In genomic region chr9:75089369-75089766, GRCh38 we compare ENCODE assay signal across 9 cellular contexts. TPM values are rescaled to one million over a fixed set of nuclear protein-coding genes. Genes with fewer than 3 reads are reported as not detected.
A peak's percentile ranks its signal among the peaks of the same experiment; 100 is the strongest.
DNase-seq lines count a peak whose midpoint lies in the region; ATAC-seq, FAIRE-seq and TF ChIP-seq lines count a peak whose summit lies in the region.
"Had no signal": no experiment of that assay in that cellular context is flagged by ENCODE, and none has a peak within 500 bp of the region (broad histone marks: within the 10 kb centered on the region; RNA-seq: fewer than 3 reads in every experiment).

No MANE protein-coding gene starts in this region.

- no peak for TF ChIP-seq RAD21 in A549 (conservative IDR thresholded peaks at IDR 0.05 in 1 of 2, IDR thresholded peaks at IDR 0.05 in 1 of 2)

- CTCF ChIA-PET in A549 (lab: Yijun Ruan, JAX), result interaction anchor here (0.8 to 15.9 kb wide), 3 partner anchors 15 to 316 kb away, joined by 3 to 278 read pairs (median 7); no protein-coding TSS in a partner anchor

- H3K9me3 ChIP-seq in A549 (no peaks in the 10 kb centered on the region), muscle layer of colon (ENCODE audit: low read length) (no peaks in the 10 kb centered on the region)

- TF ChIP-seq POLR2A in A549 (IDR thresholded peaks at IDR 0.05; ENCODE audit: low read length) (no peak), GM18505 (IDR thresholded peaks at IDR 0.05; ENCODE audit: borderline replicate concordance, extremely low read depth, insufficient read depth, insufficient read length) (no peak)

- TF ChIP-seq EP300 in A549 (IDR thresholded peaks at IDR 0.05), result no peak

- H3K27ac ChIP-seq in A549 (peak overlapping the region in 1 of 2 experiments; percentile 83; a peak in 3 of 6 replicates), muscle layer of colon (ENCODE audit: low read depth, low read length) (peak overlapping the region; percentile 96)

- peaks cover 8% of the 10 kb centered on the region for H3K4me1 ChIP-seq in A549
- H3K4me1 ChIP-seq in muscle layer of colon (ENCODE audit: insufficient read depth, low read length), result peaks cover 16% of the 10 kb centered on the region

- ATAC-seq in A549 (no peak), GM18505 (IDR thresholded peaks at IDR 0.05; ENCODE audit: unreplicated experiment) (no peak), GM18517 (IDR thresholded peaks at IDR 0.05; ENCODE audit: unreplicated experiment) (no peak)
- no peak for ATAC-seq in central memory CD8-positive, alpha-beta T cell (replicated peaks; ENCODE audit: extremely low read depth, poor library complexity, severe bottlenecking)

- peak overlapping the region; percentile 8 to 84 (median 58) for H3K27ac Mint-ChIP-seq in IgD-negative memory B cell
- peak overlapping the region; percentile 95 for H3K27ac Mint-ChIP-seq in central memory CD8-positive, alpha-beta T cell (ENCODE audit: low read depth)

- no peaks in the 10 kb centered on the region for H3K27me3 Mint-ChIP-seq in IgD-negative memory B cell
- H3K27me3 Mint-ChIP-seq in central memory CD8-positive, alpha-beta T cell, result no peaks in the 10 kb centered on the region

- H3K4me2 ChIP-seq in A549, result peak overlapping the region; percentile 74

- no peak for TF ChIP-seq CTCF in A549 (IDR thresholded peaks at IDR 0.05)

- H3K4me3 ChIP-seq in A549, result peak overlapping the region; percentile 95
- H3K4me3 ChIP-seq in muscle layer of colon (ENCODE audit: low read depth in 1 of 2, low read length in 2 of 2), result peak overlapping the region in 1 of 2 donors; percentile 84

- H3K4me3 Mint-ChIP-seq in IgD-negative memory B cell, result peak overlapping the region; percentile 84 to 96 (median 94)
- peak overlapping the region; percentile 99 for H3K4me3 Mint-ChIP-seq in central memory CD8-positive, alpha-beta T cell

- no peaks in the 10 kb centered on the region for H3K27me3 ChIP-seq in muscle layer of colon (ENCODE audit: control insufficient read depth in 1 of 2, insufficient read depth in 2 of 2, low read length in 2 of 2)

- POLR2A ChIA-PET in A549 (lab: Yijun Ruan, JAX), result interaction anchor here (3.2 kb wide), 1 partner anchor 61 kb away, joined by 38 read pairs; the partner anchor contains the start of gene CARNMT1

- H3K9me3 Mint-ChIP-seq in IgD-negative memory B cell, result no peaks in the 10 kb centered on the region
- no peaks in the 10 kb centered on the region for H3K9me3 Mint-ChIP-seq in central memory CD8-positive, alpha-beta T cell

- peaks cover 2% of the 10 kb centered on the region for H3K36me3 Mint-ChIP-seq in IgD-negative memory B cell
- H3K36me3 Mint-ChIP-seq in central memory CD8-positive, alpha-beta T cell (ENCODE audit: insufficient read depth), result peaks cover 22% of the 10 kb centered on the region

- H3K4me1 Mint-ChIP-seq in IgD-negative memory B cell, result peaks cover 36 to 61% (median 49%) of the 10 kb centered on the region in 3 donors
- peaks cover 70% of the 10 kb centered on the region for H3K4me1 Mint-ChIP-seq in central memory CD8-positive, alpha-beta T cell

- no peak for FAIRE-seq in A549 (lab: Jason Lieb, UNC)

- no peak overlapping the region for H3K9ac ChIP-seq in muscle layer of colon (ENCODE audit: low read length)

- DNase-seq in A549 (ENCODE audit: low read depth in 1 of 2, low spot score in 1 of 2), result no peak
- DNase-seq in central memory CD8-positive, alpha-beta T cell (ENCODE audit: low spot score in 2 of 2), result no peak
- DNase-seq in NCI-H2171 (lab: John Stamatoyannopoulos, UW), result no peak
- DNase-seq in NCI-H82 treated with DMSO at 0.1 percent for 48 hours (lab: John Stamatoyannopoulos, UW; ENCODE audit: unreplicated experiment), result no peak
- DNase-seq: NCI-H446 treated with DMSO at 0.1 percent for 48 hours had no signal

- 61% methylated on average over 11 of the region's 11 CpGs for WGBS in A549 (ENCODE audit: missing lambda C conversion rate)

- H3K36me3 ChIP-seq in muscle layer of colon (ENCODE audit: insufficient read depth, low read length), result no peaks in the 10 kb centered on the region

TF ChIP-seq in A549, 52 proteins besides CTCF, POLR2A, EP300 and RAD21 (continues in another document):
- no peak for TF ChIP-seq E2F6 (IDR thresholded peaks at IDR 0.05; ENCODE audit: borderline replicate concordance, low read depth)
- no peak for TF ChIP-seq REST (IDR thresholded peaks at IDR 0.05)
- TF ChIP-seq ZC3H11A (IDR thresholded peaks at IDR 0.05), result no peak
- TF ChIP-seq MAX (IDR thresholded peaks at IDR 0.05), result no peak
- no peak for TF ChIP-seq JUNB (IDR thresholded peaks at IDR 0.05)
- TF ChIP-seq TP53 (CRISPR knock-in tag; IDR thresholded peaks at IDR 0.05), result no peak
- no peak for TF ChIP-seq PHF8 (IDR thresholded peaks at IDR 0.05; ENCODE audit: borderline replicate concordance, low read depth)
- no peak for TF ChIP-seq SMC3 (IDR thresholded peaks at IDR 0.05)
- no peak for TF ChIP-seq FOSB (CRISPR knock-in tag; IDR thresholded peaks at IDR 0.05)
- TF ChIP-seq HOXA7 (CRISPR knock-in tag; IDR thresholded peaks at IDR 0.05), result no peak
- no peak for TF ChIP-seq ZFP36 (IDR thresholded peaks at IDR 0.05; ENCODE audit: borderline replicate concordance, partially characterized antibody)
- no peak for TF ChIP-seq PBX3 (IDR thresholded peaks at IDR 0.05)
- no peak for TF ChIP-seq HMGXB4 (CRISPR knock-in tag; IDR thresholded peaks at IDR 0.05; ENCODE audit: borderline replicate concordance)

RNA-seq across cellular contexts. Expression of gene OSTF1, which starts 1.1 kb away (rescaled TPM):
- polyA plus RNA-seq in A549 (2011; rRNA removed) (10.1 and 12.7 TPM in 2 replicates), A549 (2017; fragmentation: RNase III; extraction: RNeasy Plus Mini Kit Qiagen cat#74134 plus additional on column Dnase treatment) (13.3 to 15.0 TPM (median 13.4 TPM) in 3 replicates), IgD-negative memory B cell (173 TPM)
- 3.6 and 4.0 TPM in 2 replicates for polyA plus RNA-seq in A549 (2012; cell fraction: cytosol; rRNA removed)
- polyA plus RNA-seq in A549 (2012; cell fraction: nucleus; rRNA removed), result 1.1 and 1.2 TPM in 2 replicates
- polyA minus RNA-seq in A549 (2011; rRNA and poly(A)+ RNA removed), result 8.8 and 9.2 TPM in 2 replicates

RNA-seq across cellular contexts. Expression of gene NMRK1, which starts 1.4 kb away (rescaled TPM):
- polyA plus RNA-seq in A549 (2011; rRNA removed) (8.6 and 10.5 TPM in 2 replicates), A549 (2017; fragmentation: RNase III; extraction: RNeasy Plus Mini Kit Qiagen cat#74134 plus additional on column Dnase treatment) (6.0 to 8.0 TPM (median 7.6 TPM) in 3 replicates), IgD-negative memory B cell (26.0 TPM)
- 1.8 and 2.1 TPM in 2 replicates for polyA plus RNA-seq in A549 (2012; cell fraction: cytosol; rRNA removed)
- 1.1 and 1.7 TPM in 2 replicates for polyA plus RNA-seq in A549 (2012; cell fraction: nucleus; rRNA removed)
- polyA minus RNA-seq in A549 (2011; rRNA and poly(A)+ RNA removed), result 2.1 and 3.5 TPM in 2 replicates

Comparison
In these comparisons a context has a peak if more than half of its experiments do, and no peak if none do; other contexts are left out.
1. RNA of gene OSTF1, which starts 1.1 kb away (polyA plus RNA-seq): 173 TPM in IgD-negative memory B cell (single experiment); 1.1 to 15.0 TPM in A549; every median in the first group is over 10 times any median in the second.